Comparison of ENCODE assay signal across 1 cellular context in genomic region chr3:48596157-48596556, GRCh38.
TF ChIP-seq lines count a peak whose summit lies in the region.

No MANE protein-coding gene starts in this region.

TF ChIP-seq in HEK293T, 16 proteins besides CTCF, POLR2A, EP300 and RAD21 (continued from another document):
- TF ChIP-seq SP1 (IDR thresholded peaks at IDR 0.05): no peak
- no peak for TF ChIP-seq FOXK2 (IDR thresholded peaks at IDR 0.05)
- no peak for TF ChIP-seq SUZ12 (IDR thresholded peaks at IDR 0.05)
